In the genomic region with DNA sequence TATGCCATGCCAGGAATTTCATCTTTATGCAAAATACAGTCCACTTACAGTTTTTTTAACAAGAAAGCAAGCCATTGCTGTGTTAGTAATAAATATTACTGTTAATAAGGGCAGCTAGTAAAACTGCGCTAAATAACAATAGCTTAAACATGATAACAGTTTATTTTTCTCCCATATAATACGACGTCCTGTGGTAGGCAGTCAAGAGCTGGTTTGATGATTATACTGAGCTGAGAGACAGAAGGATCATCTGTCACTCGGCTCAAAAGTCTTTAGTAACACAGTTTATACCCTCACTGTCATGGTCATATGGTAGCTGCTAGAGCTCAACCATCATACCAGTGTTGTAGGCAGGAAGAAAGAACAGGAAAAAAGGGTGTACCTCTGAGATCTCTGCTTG, we compare ENCODE assay signal across 21 cellular contexts.
DNase-seq lines count a peak whose midpoint lies in the region; TF ChIP-seq lines count a peak whose summit lies in the region.
"Had no signal": no experiment of that assay in that cellular context is flagged by ENCODE, and none has a peak within 500 bp of the region (broad histone marks: within the 10 kb centered on the region; RNA-seq: fewer than 3 reads in every experiment).

No MANE protein-coding gene starts in this region.

- TF ChIP-seq CTCF in 22Rv1 (IDR thresholded peaks at IDR 0.05) (peak; percentile 53), LNCAP (IDR thresholded peaks at IDR 0.05) (peak; percentile 15; the same call in 1 of the 2 replicates)

- peak overlapping the region; percentile 74 for H3K27ac ChIP-seq in 22Rv1
- H3K27ac ChIP-seq: A549, GM23248 had no signal

- DNase-seq in NCI-H1417 (lab: John Stamatoyannopoulos, UW) = peak in 2 of 3 experiments; percentile 60 to 61
- no peak for DNase-seq in NCI-H1417 treated with DMSO at 0.1 percent for 48 hours (lab: John Stamatoyannopoulos, UW)
- DNase-seq in OCI-M1 (lab: John Stamatoyannopoulos, UW) = peak; percentile 2
- DNase-seq in stimulated activated CD4-positive, alpha-beta T cell treated with anti-CD3 and anti-CD28 coated beads, Interleukin-2, amount 100 ng/mL, for 48 hours = no peak
- no peak for DNase-seq in NCI-H774 (lab: John Stamatoyannopoulos, UW)
- no peak for DNase-seq in stimulated activated CD4-positive, alpha-beta T cell treated with anti-CD3 and anti-CD28 coated beads, Interleukin-2, amount 100 ng/mL, for 24 hours
- DNase-seq: 8988T; C1 segment of cervical spinal cord; Caco-2; CD4-positive, CD25-positive, alpha-beta regulatory T cell; CD8-positive, alpha-beta T cell; DMS 273 treated with DMSO at 0.1 percent for 48 hours; DMS79; EL; GDM1; GM23248; H7; HCEC 1CT had no signal

Comparison
In these comparisons a context has a peak if more than half of its experiments do, and no peak if none do; other contexts are left out.
1. DNase-seq: peak in NCI-H1417 (2 of 3) and OCI-M1 (single experiment); none in NCI-H1417 treated with DMSO at 0.1 percent for 48 hours (single experiment), stimulated activated CD4-positive, alpha-beta T cell treated with anti-CD3 and anti-CD28 coated beads, Interleukin-2, amount 100 ng/mL, for 48 hours (0 of 2), NCI-H774 (single experiment) and stimulated activated CD4-positive, alpha-beta T cell treated with anti-CD3 and anti-CD28 coated beads, Interleukin-2, amount 100 ng/mL, for 24 hours (0 of 2).